ENCODE assay signal across 8 cellular contexts in the genomic region with DNA sequence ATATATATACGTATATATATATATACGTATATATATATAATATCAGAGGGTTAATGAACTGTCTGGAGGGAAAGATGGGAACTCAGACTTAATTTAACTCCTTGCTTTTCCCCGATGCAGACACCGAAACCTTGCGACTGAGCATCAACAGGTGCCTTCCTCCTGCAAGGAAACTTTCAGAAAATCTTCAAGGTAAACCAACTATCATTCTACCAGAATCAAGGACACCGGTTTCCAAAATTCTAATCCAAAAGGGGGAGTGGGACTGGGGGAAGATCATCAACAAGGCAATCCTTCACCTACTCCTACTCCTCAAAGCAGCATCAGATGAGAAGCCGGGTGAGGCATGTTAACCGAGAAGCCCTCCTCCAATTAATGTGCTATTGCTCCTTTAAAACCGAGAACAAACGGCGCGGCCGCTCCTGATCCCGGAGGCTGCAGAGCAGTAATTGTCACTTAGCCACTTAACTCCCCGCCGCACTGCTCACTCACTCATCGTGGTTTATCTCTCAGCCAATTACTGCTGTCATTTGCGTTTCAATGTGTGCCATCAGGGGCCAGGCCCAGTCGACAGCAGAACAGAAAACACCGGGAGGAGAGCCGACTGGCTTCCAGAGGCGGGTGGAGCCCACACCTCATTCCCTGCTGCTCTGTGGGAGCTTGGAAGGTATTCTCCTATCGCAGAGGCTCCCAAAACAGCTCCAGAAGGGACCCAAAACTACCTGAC.
DNase-seq lines count a peak whose midpoint lies in the region; ATAC-seq and TF ChIP-seq lines count a peak whose summit lies in the region.

No MANE protein-coding gene starts in this region.

- in situ Hi-C loops in gastrocnemius medialis (cut with MboI; ENCODE audit: low sequenced_read_pairs in 4 of 4) = loop anchor here in 1 of 4 donors (10.0 kb wide), 1 partner anchor 53 kb away; no protein-coding TSS in a partner anchor

- no peak for TF ChIP-seq CTCF in DND-41 (IDR thresholded peaks at IDR 0.05; ENCODE audit: borderline replicate concordance, extremely low read depth, low read length, poor library complexity, severe bottlenecking)
- TF ChIP-seq CTCF in gastrocnemius medialis (IDR thresholded peaks at IDR 0.05 in 4 of 5, conservative IDR thresholded peaks at IDR 0.05 in 1 of 5) = no peak

- peak overlapping the region; percentile 44 for H2AFZ ChIP-seq in DND-41 (ENCODE audit: low read depth, low read length)

- peak overlapping the region; percentile 47 for H3K27ac ChIP-seq in DND-41 (ENCODE audit: low read length)
- peak overlapping the region; percentile 75 to 81 (median 76) for H3K27ac ChIP-seq in gastrocnemius medialis
- H3K27ac ChIP-seq in CD8-positive, alpha-beta memory T cell (ENCODE audit: low read depth, low read length) = no peak overlapping the region

- H3K4me1 Mint-ChIP-seq in activated naive CD8-positive, alpha-beta T cell treated with anti-CD3 and anti-CD28 coated beads, Interleukin-2, amount 50 U/mL, for 24 hours = peaks cover 56% of the 10 kb centered on the region
- peaks cover 60% of the 10 kb centered on the region for H3K4me1 Mint-ChIP-seq in activated T-helper 1 cell treated with anti-CD3 and anti-CD28 coated beads, Interleukin-12 subunit alpha, Interleukin-12 subunit beta, Interleukin-2, Interleukin-4 antibody, amounts not matched to agents 30 ng/mL and 10 ng/mL and 1 ng/mL, durations not matched to agents 14 hours and 24 hours and 36 hours (ENCODE audit: low read depth)
- H3K4me1 Mint-ChIP-seq in CD8-positive, alpha-beta memory T cell = peaks cover 27 to 34% (median 28%) of the 10 kb centered on the region in 3 donors

- H3K27ac Mint-ChIP-seq in activated naive CD8-positive, alpha-beta T cell treated with anti-CD3 and anti-CD28 coated beads, Interleukin-2, amount 50 U/mL, for 24 hours = peak overlapping the region; percentile 16
- no peak overlapping the region for H3K27ac Mint-ChIP-seq in activated T-helper 1 cell treated with anti-CD3 and anti-CD28 coated beads, Interleukin-12 subunit alpha, Interleukin-12 subunit beta, Interleukin-2, Interleukin-4 antibody, amounts not matched to agents 30 ng/mL and 10 ng/mL and 1 ng/mL, durations not matched to agents 14 hours and 24 hours and 36 hours
- H3K27ac Mint-ChIP-seq in CD8-positive, alpha-beta memory T cell = peak overlapping the region in 2 of 8 donors; percentile 1 to 52

- ATAC-seq in DND-41 (ENCODE audit: insufficient read depth, low read depth) (peak; percentile 45), gastrocnemius medialis (peak; percentile 31 to 34)
- ATAC-seq in activated naive CD8-positive, alpha-beta T cell treated with anti-CD3 and anti-CD28 coated beads, Interleukin-2, amount 50 U/mL, for 24 hours = no peak

- H3K27me3 Mint-ChIP-seq in activated naive CD8-positive, alpha-beta T cell treated with anti-CD3 and anti-CD28 coated beads, Interleukin-2, amount 50 U/mL, for 24 hours = no peaks in the 10 kb centered on the region
- peaks cover 24% of the 10 kb centered on the region for H3K27me3 Mint-ChIP-seq in activated T-helper 1 cell treated with anti-CD3 and anti-CD28 coated beads, Interleukin-12 subunit alpha, Interleukin-12 subunit beta, Interleukin-2, Interleukin-4 antibody, amounts not matched to agents 30 ng/mL and 10 ng/mL and 1 ng/mL, durations not matched to agents 14 hours and 24 hours and 36 hours (ENCODE audit: insufficient read depth)
- H3K27me3 Mint-ChIP-seq in CD8-positive, alpha-beta memory T cell = peaks cover 4% of the 10 kb centered on the region in 2 donors

- H3K4me2 ChIP-seq in DND-41 (ENCODE audit: insufficient read depth, low read length) = peak overlapping the region; percentile 45; the same call in 1 of the 2 replicates

- peak overlapping the region; percentile 33 for H3K9ac ChIP-seq in DND-41 (ENCODE audit: low read depth, low read length)

- H3K4me3 Mint-ChIP-seq in activated naive CD8-positive, alpha-beta T cell treated with anti-CD3 and anti-CD28 coated beads, Interleukin-2, amount 50 U/mL, for 24 hours = no peak overlapping the region
- H3K4me3 Mint-ChIP-seq in activated T-helper 1 cell treated with anti-CD3 and anti-CD28 coated beads, Interleukin-12 subunit alpha, Interleukin-12 subunit beta, Interleukin-2, Interleukin-4 antibody, amounts not matched to agents 30 ng/mL and 10 ng/mL and 1 ng/mL, durations not matched to agents 14 hours and 24 hours and 36 hours = no peak overlapping the region
- no peak overlapping the region for H3K4me3 Mint-ChIP-seq in CD8-positive, alpha-beta memory T cell

- H3K79me2 ChIP-seq in DND-41 (ENCODE audit: insufficient read depth, low read length) = peaks cover 7% of the 10 kb centered on the region

- TF ChIP-seq POLR2A in gastrocnemius medialis (IDR thresholded peaks at IDR 0.05) = no peak

- no peaks in the 10 kb centered on the region for H3K9me3 Mint-ChIP-seq in activated naive CD8-positive, alpha-beta T cell treated with anti-CD3 and anti-CD28 coated beads, Interleukin-2, amount 50 U/mL, for 24 hours
- H3K9me3 Mint-ChIP-seq in activated T-helper 1 cell treated with anti-CD3 and anti-CD28 coated beads, Interleukin-12 subunit alpha, Interleukin-12 subunit beta, Interleukin-2, Interleukin-4 antibody, amounts not matched to agents 30 ng/mL and 10 ng/mL and 1 ng/mL, durations not matched to agents 14 hours and 24 hours and 36 hours = no peaks in the 10 kb centered on the region
- no peaks in the 10 kb centered on the region for H3K9me3 Mint-ChIP-seq in CD8-positive, alpha-beta memory T cell

- CTCF ChIA-PET in CD8-positive, alpha-beta memory T cell (lab: Charles Lee) = no interaction called here

- H3K36me3 Mint-ChIP-seq in activated naive CD8-positive, alpha-beta T cell treated with anti-CD3 and anti-CD28 coated beads, Interleukin-2, amount 50 U/mL, for 24 hours (ENCODE audit: low read depth) = no peaks in the 10 kb centered on the region
- peaks cover 9% of the 10 kb centered on the region for H3K36me3 Mint-ChIP-seq in activated T-helper 1 cell treated with anti-CD3 and anti-CD28 coated beads, Interleukin-12 subunit alpha, Interleukin-12 subunit beta, Interleukin-2, Interleukin-4 antibody, amounts not matched to agents 30 ng/mL and 10 ng/mL and 1 ng/mL, durations not matched to agents 14 hours and 24 hours and 36 hours (ENCODE audit: low read depth)
- H3K36me3 Mint-ChIP-seq in CD8-positive, alpha-beta memory T cell = no peaks in the 10 kb centered on the region

- H3K9me3 ChIP-seq in DND-41 (ENCODE audit: insufficient read depth, low read length, severe bottlenecking) = no peaks in the 10 kb centered on the region
- no peaks in the 10 kb centered on the region for H3K9me3 ChIP-seq in gastrocnemius medialis
- no peaks in the 10 kb centered on the region for H3K9me3 ChIP-seq in CD8-positive, alpha-beta memory T cell (ENCODE audit: low read length)

- POLR2A ChIA-PET in CD8-positive, alpha-beta memory T cell (lab: Charles Lee) = no interaction called here

- H3K4me1 ChIP-seq in DND-41 (ENCODE audit: insufficient read depth, low read length) = peaks cover 49% of the 10 kb centered on the region
- peaks cover 46 to 48% of the 10 kb centered on the region in 2 donors for H3K4me1 ChIP-seq in gastrocnemius medialis
- H3K4me1 ChIP-seq in CD8-positive, alpha-beta memory T cell (ENCODE audit: insufficient read depth, low read length) = peaks cover 37% of the 10 kb centered on the region

- DNase-seq in DND-41 (peak; percentile 56), NCI-H1930 (lab: John Stamatoyannopoulos, UW) (peak; percentile 29 to 51), hypothalamus (lab: John Stamatoyannopoulos, UW) (peak in 33 of 51 donors; percentile 5 to 42 (median 17)), gastrocnemius medialis (peak in 1 of 2 donors; percentile 24), SW 1271 (lab: John Stamatoyannopoulos, UW) (no peak)
- DNase-seq in activated naive CD8-positive, alpha-beta T cell treated with anti-CD3 and anti-CD28 coated beads, Interleukin-2, amount 50 U/mL, for 24 hours = no peak
- no peak for DNase-seq in activated T-helper 1 cell treated with anti-CD3 and anti-CD28 coated beads, Interleukin-12 subunit alpha, Interleukin-12 subunit beta, Interleukin-2, Interleukin-4 antibody, amounts not matched to agents 30 ng/mL and 10 ng/mL and 1 ng/mL, durations not matched to agents 14 hours and 24 hours and 36 hours (ENCODE audit: low spot score)
- no peak for DNase-seq in CD8-positive, alpha-beta memory T cell

- H3K4me3 ChIP-seq in DND-41 (ENCODE audit: low read depth in 1 of 2, low read length in 2 of 2) (peak overlapping the region in 1 of 2 experiments; percentile 12; a peak in 1 of 4 replicates), gastrocnemius medialis (peak overlapping the region; percentile 36 to 68 (median 46))
- H3K4me3 ChIP-seq in CD8-positive, alpha-beta memory T cell (ENCODE audit: low read length) = no peak overlapping the region

- H3K36me3 ChIP-seq in DND-41 (ENCODE audit: insufficient read depth, low read length) (no peaks in the 10 kb centered on the region), gastrocnemius medialis (no peaks in the 10 kb centered on the region)
- H3K36me3 ChIP-seq in CD8-positive, alpha-beta memory T cell (ENCODE audit: insufficient read depth, low read length) = no peaks in the 10 kb centered on the region

- intact Hi-C loops in gastrocnemius medialis (cut with DNase I; ENCODE audit: low total_unique reads) = loop anchor here (5.0 kb wide), 1 partner anchor 45 kb away; no protein-coding TSS in a partner anchor
- intact Hi-C loops in activated T-helper 1 cell treated with anti-CD3 and anti-CD28 coated beads, Interleukin-12 subunit alpha, Interleukin-12 subunit beta, Interleukin-2, Interleukin-4 antibody, amounts not matched to agents 30 ng/mL and 10 ng/mL and 1 ng/mL, durations not matched to agents 14 hours and 24 hours and 36 hours (cut with micrococcal nuclease) = no loop called here

- no peaks in the 10 kb centered on the region for H4K20me1 ChIP-seq in DND-41 (ENCODE audit: insufficient read depth, low read length)

- H3K27me3 ChIP-seq in DND-41 (ENCODE audit: insufficient read depth, low read length, poor library complexity) (no peaks in the 10 kb centered on the region), gastrocnemius medialis (no peaks in the 10 kb centered on the region)
- H3K27me3 ChIP-seq in CD8-positive, alpha-beta memory T cell (ENCODE audit: insufficient read depth, low read length, poor library complexity, severe bottlenecking) = no peaks in the 10 kb centered on the region

Comparison
In these comparisons a context has a peak if more than half of its experiments do, and no peak if none do; other contexts are left out.
1. DNase-seq: peak in DND-41 (single experiment), NCI-H1930 (2 of 2) and hypothalamus (33 of 51); none in activated naive CD8-positive, alpha-beta T cell treated with anti-CD3 and anti-CD28 coated beads, Interleukin-2, amount 50 U/mL, for 24 hours (single experiment), SW 1271 (0 of 2), activated T-helper 1 cell treated with anti-CD3 and anti-CD28 coated beads, Interleukin-12 subunit alpha, Interleukin-12 subunit beta, Interleukin-2, Interleukin-4 antibody, amounts not matched to agents 30 ng/mL and 10 ng/mL and 1 ng/mL, durations not matched to agents 14 hours and 24 hours and 36 hours (single experiment) and CD8-positive, alpha-beta memory T cell (0 of 5).